8 cellular contexts compared by ENCODE assay signal in the genomic region with DNA sequence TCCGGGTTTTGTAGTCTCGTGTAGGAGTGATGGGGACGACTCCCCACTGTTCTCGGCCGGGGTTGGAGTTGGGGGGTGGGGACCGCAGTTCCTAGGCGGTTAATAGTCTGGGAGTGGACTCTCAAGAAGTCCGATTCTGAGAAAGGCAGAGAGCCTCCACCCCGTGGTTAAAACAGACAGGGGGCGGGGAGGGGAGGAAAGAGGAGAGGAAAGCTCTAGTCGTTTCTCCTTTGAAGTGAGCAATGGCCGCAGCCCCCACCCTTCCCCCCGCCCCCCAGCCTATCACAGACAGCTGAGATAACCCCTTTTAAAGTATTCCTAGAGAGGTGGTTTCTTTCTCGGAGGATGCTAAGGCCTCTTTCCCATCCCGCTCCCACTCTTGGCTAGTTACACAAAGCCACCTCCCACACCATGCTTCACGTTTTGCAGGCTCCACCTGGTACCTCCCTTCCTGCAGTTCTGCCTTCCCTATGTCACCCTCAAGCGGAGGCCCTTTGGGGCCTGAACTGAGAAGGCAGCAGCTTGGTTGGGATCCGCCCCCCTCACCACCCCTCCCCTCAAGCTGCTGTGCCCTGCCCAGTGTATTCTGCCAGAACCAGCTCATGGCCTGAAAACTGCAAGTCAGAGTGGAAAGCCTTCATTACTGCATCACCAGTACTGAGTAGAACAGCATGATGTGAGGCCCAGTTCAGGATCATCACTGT. TPM values are rescaled to one million over a fixed set of nuclear protein-coding genes. Genes with fewer than 3 reads are reported as not detected.
DNase-seq lines count a peak whose midpoint lies in the region; ATAC-seq lines count a peak whose summit lies in the region.

No MANE protein-coding gene starts in this region.

- H3K4me3 ChIP-seq in SJCRH30 (peak overlapping the region; percentile 81), right cardiac atrium (ENCODE audit: low read length) (peak overlapping the region; percentile 38)

- no peaks in the 10 kb centered on the region for H3K9me3 Mint-ChIP-seq in activated naive CD8-positive, alpha-beta T cell treated with anti-CD3 and anti-CD28 coated beads, Interleukin-2, amount 10 ng/mL, durations not matched to agents 7 days and 5 days

- peaks cover 29% of the 10 kb centered on the region for H3K36me3 ChIP-seq in SJCRH30

- POLR2A ChIA-PET in activated naive CD8-positive, alpha-beta T cell treated with anti-CD3 and anti-CD28 coated beads, Interleukin-2, amount 10 ng/mL, durations not matched to agents 7 days and 5 days (lab: Charles Lee) = interaction anchor here (0.8 to 7.2 kb wide), 25 partner anchors 8 to 400 kb away, joined by 3 to 106 read pairs (median 9); partner anchors contain the start of genes C12orf57, C1RL, COPS7A and GNB3

- H3K4me1 ChIP-seq in SJCRH30 = peaks cover 8% of the 10 kb centered on the region
- H3K4me1 ChIP-seq in right cardiac atrium (ENCODE audit: control insufficient read depth, insufficient read depth, low read length) = no peaks in the 10 kb centered on the region

- intact Hi-C loops in right cardiac atrium (cut with DNase I) = no loop called here

- H3K27ac Mint-ChIP-seq in activated naive CD8-positive, alpha-beta T cell treated with anti-CD3 and anti-CD28 coated beads, Interleukin-2, amount 10 ng/mL, durations not matched to agents 7 days and 5 days = peak overlapping the region; percentile 99

- no peaks in the 10 kb centered on the region for H3K27me3 Mint-ChIP-seq in activated naive CD8-positive, alpha-beta T cell treated with anti-CD3 and anti-CD28 coated beads, Interleukin-2, amount 10 ng/mL, durations not matched to agents 7 days and 5 days

- peak; percentile 76 for DNase-seq in NCI-H82 (lab: John Stamatoyannopoulos, UW)
- no peak for DNase-seq in NCI-H82 treated with DMSO at 0.1 percent for 48 hours (lab: John Stamatoyannopoulos, UW; ENCODE audit: unreplicated experiment)
- peak; percentile 57 to 63 for DNase-seq in SJCRH30
- peak; percentile 63 for DNase-seq in activated naive CD8-positive, alpha-beta T cell treated with anti-CD3 and anti-CD28 coated beads, Interleukin-2, amount 10 ng/mL, durations not matched to agents 7 days and 5 days
- peak; percentile 67 to 79 (median 75) for DNase-seq in right cardiac atrium
- DNase-seq in renal cortical epithelial cell (ENCODE audit: low read depth) = peak; percentile 64
- no peak for DNase-seq in NCI-H1436 (lab: John Stamatoyannopoulos, UW)

- 2% methylated on average over 18 of the region's 18 CpGs for WGBS in right cardiac atrium

- peaks cover 35% of the 10 kb centered on the region for H3K4me1 Mint-ChIP-seq in activated naive CD8-positive, alpha-beta T cell treated with anti-CD3 and anti-CD28 coated beads, Interleukin-2, amount 10 ng/mL, durations not matched to agents 7 days and 5 days

- peak overlapping the region; percentile 96 for H3K4me3 Mint-ChIP-seq in activated naive CD8-positive, alpha-beta T cell treated with anti-CD3 and anti-CD28 coated beads, Interleukin-2, amount 10 ng/mL, durations not matched to agents 7 days and 5 days

- H3K27ac ChIP-seq in SJCRH30 (peak overlapping the region; percentile 97), right cardiac atrium (ENCODE audit: low read length) (no peak overlapping the region)

- H3K9me3 ChIP-seq in SJCRH30 (replicated peaks) (no peaks in the 10 kb centered on the region), right cardiac atrium (ENCODE audit: control insufficient read depth, low read length) (no peaks in the 10 kb centered on the region)

- H3K27me3 ChIP-seq in SJCRH30 (no peaks in the 10 kb centered on the region), right cardiac atrium (ENCODE audit: control insufficient read depth, insufficient read depth) (no peaks in the 10 kb centered on the region)

- ATAC-seq in activated naive CD8-positive, alpha-beta T cell treated with anti-CD3 and anti-CD28 coated beads, Interleukin-2, amount 10 ng/mL, durations not matched to agents 7 days and 5 days (ENCODE audit: low read depth) = no peak
- ATAC-seq in right cardiac atrium = peak in 1 of 2 donors; percentile 0
- ATAC-seq in HG03135 (IDR thresholded peaks at IDR 0.05; ENCODE audit: unreplicated experiment) = no peak

- H3K36me3 Mint-ChIP-seq in activated naive CD8-positive, alpha-beta T cell treated with anti-CD3 and anti-CD28 coated beads, Interleukin-2, amount 10 ng/mL, durations not matched to agents 7 days and 5 days = peaks cover 30% of the 10 kb centered on the region

RNA-seq across cellular contexts. Expression of gene USP5, which starts 0.9 kb away (rescaled TPM):
- 76.7 and 78.0 TPM in 2 replicates for total RNA-seq in SJCRH30 (2014; rRNA removed; shearing (Covaris generic))
- total RNA-seq in activated naive CD8-positive, alpha-beta T cell treated with anti-CD3 and anti-CD28 coated beads, Interleukin-2, amount 10 ng/mL, durations not matched to agents 7 days and 5 days = 10 to 100 TPM; 84.8 to 95.4 TPM
- total RNA-seq in right cardiac atrium (10 to 100 TPM; 59.2 to 74.6 (median 71.0) TPM), renal cortical epithelial cell (107 and 113 TPM in 2 replicates)
- polyA plus RNA-seq in right cardiac atrium = 29.4 TPM

RNA-seq across cellular contexts. Expression of gene CDCA3, which starts 1.7 kb away (rescaled TPM):
- 96.8 and 104 TPM in 2 replicates for total RNA-seq in SJCRH30 (2014; rRNA removed; shearing (Covaris generic))
- 10 to 100 TPM; 76.7 to 85.2 TPM for total RNA-seq in activated naive CD8-positive, alpha-beta T cell treated with anti-CD3 and anti-CD28 coated beads, Interleukin-2, amount 10 ng/mL, durations not matched to agents 7 days and 5 days
- 1 to 10 TPM in 3 of 4 donors, not detected in 1; 1.2 to 1.8 (median 1.2) TPM for total RNA-seq in right cardiac atrium
- 0.50 TPM for polyA plus RNA-seq in right cardiac atrium
- 1.3 and 4.7 TPM in 2 replicates for total RNA-seq in renal cortical epithelial cell

RNA-seq across cellular contexts. Expression of gene GNB3, which starts 12.1 kb away (rescaled TPM):
- total RNA-seq in SJCRH30 (2014; rRNA removed; shearing (Covaris generic)) = 2.2 and 3.2 TPM in 2 replicates
- 1 to 10 TPM; 2.6 to 3.1 TPM for total RNA-seq in activated naive CD8-positive, alpha-beta T cell treated with anti-CD3 and anti-CD28 coated beads, Interleukin-2, amount 10 ng/mL, durations not matched to agents 7 days and 5 days
- total RNA-seq in right cardiac atrium (1 to 10 TPM; 2.9 to 7.8 (median 4.0) TPM), renal cortical epithelial cell (0.15 TPM in 1 of 2 replicates, not detected in the other)
- polyA plus RNA-seq in right cardiac atrium = 3.1 TPM

RNA-seq across cellular contexts. Expression of gene TPI1, which starts 14.5 kb away (rescaled TPM):
- total RNA-seq in SJCRH30 (2014; rRNA removed; shearing (Covaris generic)) = 1,296 and 1,386 TPM in 2 replicates
- total RNA-seq in activated naive CD8-positive, alpha-beta T cell treated with anti-CD3 and anti-CD28 coated beads, Interleukin-2, amount 10 ng/mL, durations not matched to agents 7 days and 5 days = 1,000 to 10,000 TPM; 1,129 to 1,200 TPM
- total RNA-seq in right cardiac atrium (100 to 1,000 TPM; 707 to 793 (median 721) TPM), renal cortical epithelial cell (1,309 and 1,579 TPM in 2 replicates)
- polyA plus RNA-seq in right cardiac atrium = 872 TPM

RNA-seq across cellular contexts. Expression of gene SPSB2, which starts 20.3 kb away (rescaled TPM):
- 2.6 and 3.7 TPM in 2 replicates for total RNA-seq in SJCRH30 (2014; rRNA removed; shearing (Covaris generic))
- 10 to 100 TPM; 16.4 to 17.0 TPM for total RNA-seq in activated naive CD8-positive, alpha-beta T cell treated with anti-CD3 and anti-CD28 coated beads, Interleukin-2, amount 10 ng/mL, durations not matched to agents 7 days and 5 days
- total RNA-seq in right cardiac atrium (1 to 10 TPM; 2.5 to 4.2 (median 3.5) TPM), renal cortical epithelial cell (7.0 and 13.2 TPM in 2 replicates)
- 4.6 TPM for polyA plus RNA-seq in right cardiac atrium

Comparison
In these comparisons a context has a peak if more than half of its experiments do, and no peak if none do; other contexts are left out.
1. DNase-seq: peak in NCI-H82 (single experiment), SJCRH30 (2 of 2), activated naive CD8-positive, alpha-beta T cell treated with anti-CD3 and anti-CD28 coated beads, Interleukin-2, amount 10 ng/mL, durations not matched to agents 7 days and 5 days (single experiment), right cardiac atrium (3 of 3) and renal cortical epithelial cell (single experiment); none in NCI-H82 treated with DMSO at 0.1 percent for 48 hours (single experiment) and NCI-H1436 (single experiment).
2. RNA of gene CDCA3, which starts 1.7 kb away (total RNA-seq): 96.8 to 104 TPM in SJCRH30 and 76.7 to 85.2 TPM in activated naive CD8-positive, alpha-beta T cell treated with anti-CD3 and anti-CD28 coated beads, Interleukin-2, amount 10 ng/mL, durations not matched to agents 7 days and 5 days; 1.3 to 4.7 TPM in renal cortical epithelial cell and 1.2 to 1.8 TPM in right cardiac atrium; every median in the first group is over 10 times any median in the second.